Comparison of ENCODE assay signal across 22 cellular contexts in genomic region chr4:38124961-38125360, GRCh38.
"Had no signal": no experiment of that assay in that cellular context is flagged by ENCODE, and none has a peak within 500 bp of the region (broad histone marks: within the 10 kb centered on the region; RNA-seq: fewer than 3 reads in every experiment).

No MANE protein-coding gene starts in this region.

- H3K36me3 ChIP-seq: neural progenitor cell had no signal

- ATAC-seq: natural killer cell; right lobe of liver; stimulated activated naive B cell treated with anti-CD40 and anti-IgM and Interleukin-4, amounts not matched to agents 10 μg/mL and 1 μg/mL and 100 μg/mL, for 72 hours; stimulated activated naive CD8-positive, alpha-beta T cell treated with anti-CD3 and anti-CD28 coated beads, Interleukin-15, amount 100 ng/mL, for 72 hours had no signal

- H3K4me3 ChIP-seq: esophagus squamous epithelium, neural progenitor cell, psoas muscle, right lobe of liver, spleen, testis, tibial nerve, upper lobe of right lung had no signal

- H3K27me3 ChIP-seq: esophagus squamous epithelium, neural progenitor cell, right lobe of liver, spleen, testis, tibial nerve, upper lobe of right lung had no signal

- H3K27ac ChIP-seq: esophagus squamous epithelium, neural progenitor cell, parathyroid adenoma, psoas muscle, right lobe of liver, spleen, testis, tibial nerve, upper lobe of right lung had no signal

- H3K4me2 ChIP-seq: neural progenitor cell had no signal

- H3K4me1 ChIP-seq: parathyroid adenoma, psoas muscle had no signal

- H2AFZ ChIP-seq: neural progenitor cell, parathyroid adenoma had no signal

- H3K9me3 ChIP-seq: esophagus squamous epithelium, psoas muscle, right lobe of liver, spleen, testis, tibial nerve, upper lobe of right lung had no signal

- H3K79me2 ChIP-seq: parathyroid adenoma had no signal

- DNase-seq: effector memory CD4-positive, alpha-beta T cell; esophagus squamous epithelium; foreskin fibroblast; head of caudate nucleus; hippocampal formation; kidney glomerular epithelial cell; natural killer cell; nucleus accumbens; psoas muscle; retina; right lobe of liver; spleen; stimulated activated CD4-positive, alpha-beta T cell treated with anti-CD3 and anti-CD28 coated beads, Interleukin-15, amount 100 ng/mL, for 24 hours; stimulated activated CD4-positive, alpha-beta T cell treated with anti-CD3 and anti-CD28 coated beads, Interleukin-1b, Interleukin-23, amount 100 ng/mL, for 48 hours; stimulated activated CD4-positive, alpha-beta T cell treated with anti-CD3 and anti-CD28 coated beads, Interleukin-4, amount 100 ng/mL, for 4 hours; stimulated activated naive B cell treated with anti-CD40 and anti-IgM and Interleukin-4, amounts not matched to agents 10 μg/mL and 1 μg/mL and 100 μg/mL, for 72 hours; stimulated activated naive CD8-positive, alpha-beta T cell treated with anti-CD3 and anti-CD28 coated beads, Interleukin-15, amount 100 ng/mL, for 72 hours; testis; upper lobe of right lung had no signal
